10 cellular contexts compared by ENCODE assay signal in genomic region chr17:47735536-47736011, GRCh38. TPM values are rescaled to one million over a fixed set of nuclear protein-coding genes. Genes with fewer than 3 reads are reported as not detected.
A peak's percentile ranks its signal among the peaks of the same experiment; 100 is the strongest.
DNase-seq lines count a peak whose midpoint lies in the region; ATAC-seq and TF ChIP-seq lines count a peak whose summit lies in the region.
"Had no signal": no experiment of that assay in that cellular context is flagged by ENCODE, and none has a peak within 500 bp of the region (broad histone marks: within the 10 kb centered on the region; RNA-seq: fewer than 3 reads in every experiment).

No MANE protein-coding gene starts in this region.

- ATAC-seq in GM18867 (IDR thresholded peaks at IDR 0.05; ENCODE audit: unreplicated experiment) (peak; percentile 39), HG03066 (IDR thresholded peaks at IDR 0.05; ENCODE audit: low read depth, unreplicated experiment) (peak; percentile 60), GM18519 (IDR thresholded peaks at IDR 0.05; ENCODE audit: low FRiP score, unreplicated experiment) (no peak)
- no peak for ATAC-seq in activated naive CD8-positive, alpha-beta T cell treated with anti-CD3 and anti-CD28 coated beads, Interleukin-2, amount 10 ng/mL, durations not matched to agents 7 days and 5 days (ENCODE audit: low read depth)

- DNase-seq in 8988T (peak; percentile 37), BE2C (no peak), A172 (ENCODE audit: low spot score) (no peak)
- peak; percentile 44 for DNase-seq in activated naive CD8-positive, alpha-beta T cell treated with anti-CD3 and anti-CD28 coated beads, Interleukin-2, amount 10 ng/mL, durations not matched to agents 7 days and 5 days
- DNase-seq in stimulated activated CD4-positive, alpha-beta T cell treated with anti-CD3 and anti-CD28 coated beads, Interleukin-2, amount 100 ng/mL, for 48 hours, result no peak
- DNase-seq: NCI-H69 had no signal

- no peaks in the 10 kb centered on the region for H3K36me3 ChIP-seq in BE2C

- H3K27ac Mint-ChIP-seq in activated naive CD8-positive, alpha-beta T cell treated with anti-CD3 and anti-CD28 coated beads, Interleukin-2, amount 10 ng/mL, durations not matched to agents 7 days and 5 days, result peak overlapping the region; percentile 98

- peaks cover 8% of the 10 kb centered on the region for H3K36me3 Mint-ChIP-seq in activated naive CD8-positive, alpha-beta T cell treated with anti-CD3 and anti-CD28 coated beads, Interleukin-2, amount 10 ng/mL, durations not matched to agents 7 days and 5 days

- H3K9me3 ChIP-seq in BE2C, result no peaks in the 10 kb centered on the region

- no peaks in the 10 kb centered on the region for H3K4me1 ChIP-seq in BE2C

- H3K4me3 ChIP-seq in BE2C (ENCODE audit: low read depth, low read length), result no peak overlapping the region

- TF ChIP-seq CTCF in BE2C (IDR thresholded peaks at IDR 0.05; ENCODE audit: low read depth, low read length), result no peak

- no peaks in the 10 kb centered on the region for H3K27me3 Mint-ChIP-seq in activated naive CD8-positive, alpha-beta T cell treated with anti-CD3 and anti-CD28 coated beads, Interleukin-2, amount 10 ng/mL, durations not matched to agents 7 days and 5 days

- H3K27me3 ChIP-seq in BE2C, result peaks cover 27% of the 10 kb centered on the region

- no peaks in the 10 kb centered on the region for H3K9me3 Mint-ChIP-seq in activated naive CD8-positive, alpha-beta T cell treated with anti-CD3 and anti-CD28 coated beads, Interleukin-2, amount 10 ng/mL, durations not matched to agents 7 days and 5 days

- peaks cover 58% of the 10 kb centered on the region for H3K4me1 Mint-ChIP-seq in activated naive CD8-positive, alpha-beta T cell treated with anti-CD3 and anti-CD28 coated beads, Interleukin-2, amount 10 ng/mL, durations not matched to agents 7 days and 5 days

- POLR2A ChIA-PET in activated naive CD8-positive, alpha-beta T cell treated with anti-CD3 and anti-CD28 coated beads, Interleukin-2, amount 10 ng/mL, durations not matched to agents 7 days and 5 days (lab: Charles Lee), result interaction anchor here (0.6 to 4.6 kb wide), 7 partner anchors 17 to 85 kb away, joined by 3 to 37 read pairs (median 8); partner anchors contain the start of gene KPNB1

- H3K4me3 Mint-ChIP-seq in activated naive CD8-positive, alpha-beta T cell treated with anti-CD3 and anti-CD28 coated beads, Interleukin-2, amount 10 ng/mL, durations not matched to agents 7 days and 5 days, result peak overlapping the region; percentile 100

RNA-seq across cellular contexts. Expression of gene TBX21, which starts 2.5 kb away (rescaled TPM):
- 10 to 100 TPM; 20.7 to 22.8 TPM for total RNA-seq in activated naive CD8-positive, alpha-beta T cell treated with anti-CD3 and anti-CD28 coated beads, Interleukin-2, amount 10 ng/mL, durations not matched to agents 7 days and 5 days
- not detected for polyA plus RNA-seq in BE2C (2012; ENCODE audit: insufficient read depth, insufficient read length, low read depth)
- not detected in 2 replicates for total RNA-seq in A172 (2014; rRNA removed; shearing (Covaris generic))
- total RNA-seq: epithelial cell of proximal tubule had no signal

RNA-seq across cellular contexts. Expression of gene TBKBP1, which starts 41.6 kb away (rescaled TPM):
- total RNA-seq in activated naive CD8-positive, alpha-beta T cell treated with anti-CD3 and anti-CD28 coated beads, Interleukin-2, amount 10 ng/mL, durations not matched to agents 7 days and 5 days, result 1 to 10 TPM; 8.0 to 8.9 TPM
- 31.1 TPM for polyA plus RNA-seq in BE2C (2012; ENCODE audit: insufficient read depth, insufficient read length, low read depth)
- 3.3 and 5.5 TPM in 2 replicates for total RNA-seq in A172 (2014; rRNA removed; shearing (Covaris generic))

Comparison
In these comparisons a context has a peak if more than half of its experiments do, and no peak if none do; other contexts are left out.
1. DNase-seq: peak in 8988T (single experiment) and activated naive CD8-positive, alpha-beta T cell treated with anti-CD3 and anti-CD28 coated beads, Interleukin-2, amount 10 ng/mL, durations not matched to agents 7 days and 5 days (single experiment); none in BE2C (single experiment), A172 (single experiment) and stimulated activated CD4-positive, alpha-beta T cell treated with anti-CD3 and anti-CD28 coated beads, Interleukin-2, amount 100 ng/mL, for 48 hours (0 of 2).
2. ATAC-seq: peak in GM18867 (single experiment) and HG03066 (single experiment); none in activated naive CD8-positive, alpha-beta T cell treated with anti-CD3 and anti-CD28 coated beads, Interleukin-2, amount 10 ng/mL, durations not matched to agents 7 days and 5 days (single experiment) and GM18519 (single experiment).
3. RNA of gene TBX21, which starts 2.5 kb away (total RNA-seq): 20.7 to 22.8 TPM in activated naive CD8-positive, alpha-beta T cell treated with anti-CD3 and anti-CD28 coated beads, Interleukin-2, amount 10 ng/mL, durations not matched to agents 7 days and 5 days; not detected in A172; every median in the first group is over 10 times any median in the second.